In genomic region chr9:132367613-132368305, GRCh38 we compare ENCODE assay signal across 19 cellular contexts. TPM values are rescaled to one million over a fixed set of nuclear protein-coding genes. Genes with fewer than 3 reads are reported as not detected.
DNase-seq lines count a peak whose midpoint lies in the region; ATAC-seq, FAIRE-seq and TF ChIP-seq lines count a peak whose summit lies in the region.
"Had no signal": no experiment of that assay in that cellular context is flagged by ENCODE, and none has a peak within 500 bp of the region (broad histone marks: within the 10 kb centered on the region; RNA-seq: fewer than 3 reads in every experiment).

No MANE protein-coding gene starts in this region.

- H3K4me1 ChIP-seq in prostate gland (replicated peaks) (peaks cover 8% of the 10 kb centered on the region), ascending aorta (no peaks in the 10 kb centered on the region)

- POLR2A ChIA-PET in HEK293T (lab: Yijun Ruan, JAX), result interaction anchor here (1.1 to 1.2 kb wide), 2 partner anchors 13 to 14 kb away, joined by 3 to 7 read pairs; partner anchors contain the start of gene SETX

- CTCF ChIA-PET in HEK293T (lab: Yijun Ruan, JAX), result no interaction called here

- TF ChIP-seq POLR2A in prostate gland (IDR thresholded peaks at IDR 0.05), result no peak

- no peak for FAIRE-seq in bronchial epithelial cell (lab: Jason Lieb, UNC)
- FAIRE-seq: H54 had no signal

- H3K27ac ChIP-seq in prostate gland (peak overlapping the region; percentile 61 to 70), ascending aorta (no peak overlapping the region)
- H3K27ac ChIP-seq: SK-N-MC had no signal

- DNase-seq in HEK293T (ENCODE audit: extremely low spot score), result peak; percentile 37
- DNase-seq in bronchial epithelial cell (ENCODE audit: low read depth), result peak; percentile 39
- DNase-seq in left kidney (ENCODE audit: low read depth, low spot score), result peak; percentile 60
- DNase-seq in prostate gland (ENCODE audit: low spot score), result peak; percentile 35
- no peak for DNase-seq in ascending aorta (ENCODE audit: low spot score in 2 of 2)
- no peak for DNase-seq in NCI-H2107 (lab: John Stamatoyannopoulos, UW)
- DNase-seq: AML-193; CD4-positive, CD25-positive, alpha-beta regulatory T cell; DND-41; IMR-90; NCI-H146; NCI-H2081 treated with DMSO at 0.1 percent for 48 hours; NCI-H226; NCI-H526 treated with DMSO at 0.1 percent for 48 hours; PC-3 had no signal

- intact Hi-C loops in prostate gland (cut with DNase I) (no loop called here), ascending aorta (cut with DNase I) (no loop called here)

- WGBS in prostate gland, result 24% methylated on average over 13 of the region's 13 CpGs

- H3K4me3 ChIP-seq in bronchial epithelial cell (ENCODE audit: low read depth, low read length) (no peak overlapping the region), prostate gland (no peak overlapping the region), ascending aorta (no peak overlapping the region)
- H3K4me3 ChIP-seq: SK-N-MC had no signal

- no peaks in the 10 kb centered on the region for H3K27me3 ChIP-seq in bronchial epithelial cell (ENCODE audit: control insufficient read depth, insufficient read depth, low read length)
- no peaks in the 10 kb centered on the region for H3K27me3 ChIP-seq in prostate gland (replicated peaks; ENCODE audit: insufficient read depth)
- H3K27me3 ChIP-seq in ascending aorta, result no peaks in the 10 kb centered on the region

- TF ChIP-seq CTCF in bronchial epithelial cell (IDR thresholded peaks at IDR 0.05; ENCODE audit: insufficient read depth, low read length, severe bottlenecking), result no peak
- TF ChIP-seq CTCF in prostate gland (IDR thresholded peaks at IDR 0.05), result no peak
- TF ChIP-seq CTCF in ascending aorta (IDR thresholded peaks at IDR 0.05), result no peak

- no peak for ATAC-seq in GM19351 (IDR thresholded peaks at IDR 0.05; ENCODE audit: unreplicated experiment)
- no peak for ATAC-seq in GM18870 (IDR thresholded peaks at IDR 0.05; ENCODE audit: unreplicated experiment)
- ATAC-seq: PC-3 had no signal

- no peaks in the 10 kb centered on the region for H3K36me3 ChIP-seq in bronchial epithelial cell (ENCODE audit: control insufficient read depth, insufficient read depth, low read length)
- no peaks in the 10 kb centered on the region for H3K36me3 ChIP-seq in prostate gland
- H3K36me3 ChIP-seq in ascending aorta, result no peaks in the 10 kb centered on the region

- H3K9me3 ChIP-seq in prostate gland (no peaks in the 10 kb centered on the region), ascending aorta (no peaks in the 10 kb centered on the region)

TF ChIP-seq in HEK293T, 16 proteins besides CTCF, POLR2A, EP300 and RAD21:
- no peak for TF ChIP-seq SP1 (IDR thresholded peaks at IDR 0.05)
- no peak for TF ChIP-seq SUZ12 (IDR thresholded peaks at IDR 0.05)
- no peak for TF ChIP-seq TARDBP (IDR thresholded peaks at IDR 0.05)
- no peak for TF ChIP-seq FOXK2 (IDR thresholded peaks at IDR 0.05)
- no peak for TF ChIP-seq ELF4 (IDR thresholded peaks at IDR 0.05)
- TF ChIP-seq CTBP1 (IDR thresholded peaks at IDR 0.05; ENCODE audit: borderline replicate concordance), result no peak
- TF ChIP-seq HDGF (IDR thresholded peaks at IDR 0.05; ENCODE audit: borderline replicate concordance), result no peak
- TF ChIP-seq LEF1 (IDR thresholded peaks at IDR 0.05; ENCODE audit: borderline replicate concordance), result no peak
- no peak for TF ChIP-seq L3MBTL2 (conservative IDR thresholded peaks at IDR 0.05)
- TF ChIP-seq FOXA1 (IDR thresholded peaks at IDR 0.05), result no peak
- TF ChIP-seq ZNF384 (IDR thresholded peaks at IDR 0.05), result no peak
- TF ChIP-seq BHLHE40 (IDR thresholded peaks at IDR 0.05; ENCODE audit: borderline replicate concordance), result no peak
- TF ChIP-seq FOXM1 (IDR thresholded peaks at IDR 0.05; ENCODE audit: borderline replicate concordance), result no peak
- no peak for TF ChIP-seq PKNOX1 (IDR thresholded peaks at IDR 0.05)
- no peak for TF ChIP-seq NFRKB (IDR thresholded peaks at IDR 0.05)
- TF ChIP-seq ARNT (IDR thresholded peaks at IDR 0.05), result no peak

RNA-seq across cellular contexts. Expression of gene SETX, which starts 13.0 kb away (rescaled TPM):
- total RNA-seq in bronchial epithelial cell (72.1 and 73.9 TPM in 2 replicates), prostate gland (10 to 100 TPM; 51.8 to 69.0 TPM), ascending aorta (31.2 TPM)

RNA-seq across cellular contexts. Expression of gene TTF1, which starts 38.9 kb away (rescaled TPM):
- 7.1 and 10.5 TPM in 2 replicates for total RNA-seq in bronchial epithelial cell
- 10 to 100 TPM; 11.4 to 13.3 TPM for total RNA-seq in prostate gland
- total RNA-seq in ascending aorta, result 2.3 TPM

RNA-seq across cellular contexts. Expression of gene CFAP77, which starts 42.3 kb away (rescaled TPM):
- total RNA-seq in bronchial epithelial cell (not detected in 2 replicates), prostate gland (1 to 10 TPM in 1 of 2 donors, not detected in 1; 2.4 TPM), ascending aorta (not detected)
- total RNA-seq: CD4-positive, CD25-positive, alpha-beta regulatory T cell; IMR-90 had no signal

Comparison
In these comparisons a context has a peak if more than half of its experiments do, and no peak if none do; other contexts are left out.
1. DNase-seq: peak in HEK293T (single experiment), bronchial epithelial cell (single experiment), left kidney (single experiment) and prostate gland (single experiment); none in ascending aorta (0 of 2) and NCI-H2107 (single experiment).
2. H3K27ac ChIP-seq: peak in prostate gland (2 of 2); none in ascending aorta (0 of 2).